8 cellular contexts compared by ENCODE assay signal in genomic region chrX:95318882-95319281, GRCh38.
DNase-seq lines count a peak whose midpoint lies in the region; ATAC-seq and TF ChIP-seq lines count a peak whose summit lies in the region.
"Had no signal": no experiment of that assay in that cellular context is flagged by ENCODE, and none has a peak within 500 bp of the region (broad histone marks: within the 10 kb centered on the region; RNA-seq: fewer than 3 reads in every experiment).

No MANE protein-coding gene starts in this region.

- no peak overlapping the region for H3K4me3 Mint-ChIP-seq in activated T-cell treated with anti-CD3 and anti-CD28 coated beads, Interleukin-2, amount 50 U/mL, for 24 hours

- no peaks in the 10 kb centered on the region for H3K79me2 ChIP-seq in SK-N-SH (ENCODE audit: insufficient read depth)

- H3K9me3 ChIP-seq in SK-N-SH: no peaks in the 10 kb centered on the region
- H3K9me3 ChIP-seq: thoracic aorta had no signal

- no peaks in the 10 kb centered on the region for H3K36me3 ChIP-seq in SK-N-SH (replicated peaks in 1 of 2; ENCODE audit: control insufficient read depth in 1 of 2, insufficient read depth in 2 of 2, low read length in 1 of 2)
- H3K36me3 ChIP-seq: thoracic aorta had no signal

- H3K27ac Mint-ChIP-seq in activated T-cell treated with anti-CD3 and anti-CD28 coated beads, Interleukin-2, amount 50 U/mL, for 24 hours: no peak overlapping the region

- H3K9me2 ChIP-seq in SK-N-SH: no peaks in the 10 kb centered on the region

- 0% methylated on average over 3 of the region's 4 CpGs for WGBS in SK-N-SH (ENCODE audit: low lambda C conversion rate)

- H2AFZ ChIP-seq in SK-N-SH (ENCODE audit: low read depth): no peak overlapping the region

- H3K27ac ChIP-seq in SK-N-SH (ENCODE audit: low read depth in 2 of 2, low read length in 1 of 2): no peak overlapping the region
- H3K27ac ChIP-seq: thoracic aorta had no signal

- H3K4me1 Mint-ChIP-seq in activated T-cell treated with anti-CD3 and anti-CD28 coated beads, Interleukin-2, amount 50 U/mL, for 24 hours (ENCODE audit: low read depth): no peaks in the 10 kb centered on the region

- no peak overlapping the region for H3K9ac ChIP-seq in SK-N-SH

- peaks cover 20% of the 10 kb centered on the region for H3K27me3 Mint-ChIP-seq in activated T-cell treated with anti-CD3 and anti-CD28 coated beads, Interleukin-2, amount 50 U/mL, for 24 hours

- H4K20me1 ChIP-seq in SK-N-SH (ENCODE audit: insufficient read depth): no peaks in the 10 kb centered on the region

- ATAC-seq in HG03342 (IDR thresholded peaks at IDR 0.05; ENCODE audit: unreplicated experiment): peak; percentile 94

- H3K4me1 ChIP-seq in SK-N-SH (ENCODE audit: control insufficient read depth in 1 of 2, insufficient read depth in 2 of 2, low read depth in 1 of 2, low read length in 1 of 2): no peaks in the 10 kb centered on the region

- H3F3A ChIP-seq in SK-N-SH (replicated peaks; ENCODE audit: insufficient read depth): no peaks in the 10 kb centered on the region

- no peaks in the 10 kb centered on the region for H3K36me3 Mint-ChIP-seq in activated T-cell treated with anti-CD3 and anti-CD28 coated beads, Interleukin-2, amount 50 U/mL, for 24 hours (ENCODE audit: low read depth)

- H3K27me3 ChIP-seq in SK-N-SH (ENCODE audit: insufficient read depth): no peaks in the 10 kb centered on the region

- no peak overlapping the region for H3K4me3 ChIP-seq in GM12875 (ENCODE audit: low read depth, low read length)
- no peak overlapping the region for H3K4me3 ChIP-seq in SK-N-SH (ENCODE audit: low read depth in 2 of 2, low read length in 1 of 2)
- H3K4me3 ChIP-seq: thoracic aorta had no signal

- DNase-seq in SK-N-SH: peak; percentile 31
- DNase-seq in lung microvascular endothelial cell (ENCODE audit: low read depth in 2 of 2): peak; percentile 1 to 15
- no peak for DNase-seq in activated T-cell treated with anti-CD3 and anti-CD28 coated beads, Interleukin-2, amount 50 U/mL, for 24 hours
- DNase-seq in KG1 (lab: John Stamatoyannopoulos, UW): no peak
- no peak for DNase-seq in stimulated activated naive CD4-positive, alpha-beta T cell (lab: John Stamatoyannopoulos, UW)

- H3K9me3 Mint-ChIP-seq in activated T-cell treated with anti-CD3 and anti-CD28 coated beads, Interleukin-2, amount 50 U/mL, for 24 hours: peaks cover 2% of the 10 kb centered on the region

- peak; percentile 42; the same call in 1 of the 2 replicates for TF ChIP-seq CTCF in GM12875 (IDR thresholded peaks at IDR 0.05; ENCODE audit: borderline replicate concordance, insufficient read depth, low read depth, low read length)
- peak; percentile 63 for TF ChIP-seq CTCF in SK-N-SH (IDR thresholded peaks at IDR 0.05)

- CTCF ChIA-PET in SK-N-SH (lab: Yijun Ruan, JAX): interaction anchor here (0.6 to 1.2 kb wide), 9 partner anchors 11 to 53 kb away, joined by 3 to 4 read pairs (median 3); no protein-coding TSS in a partner anchor

- TF ChIP-seq EP300 in SK-N-SH (IDR thresholded peaks at IDR 0.05; ENCODE audit: borderline replicate concordance in 1 of 2, low read depth in 1 of 2, low read length in 1 of 2): no peak

- POLR2A ChIA-PET in SK-N-SH (lab: Yijun Ruan, JAX): no interaction called here

- no peak overlapping the region for H3K4me2 ChIP-seq in SK-N-SH

- peak; percentile 33; the same call in 1 of the 2 replicates for TF ChIP-seq RAD21 in SK-N-SH (IDR thresholded peaks at IDR 0.05; ENCODE audit: low read length)

TF ChIP-seq in SK-N-SH, 30 proteins besides CTCF, POLR2A, EP300 and RAD21:
- TF ChIP-seq NRF1 (IDR thresholded peaks at IDR 0.05; ENCODE audit: low read depth, low read length) (no peak), GATA2 (CRISPR knock-in tag; IDR thresholded peaks at IDR 0.05) (no peak), NFIC (IDR thresholded peaks at IDR 0.05; ENCODE audit: borderline replicate concordance) (no peak), RXRA (IDR thresholded peaks at IDR 0.05; ENCODE audit: borderline replicate concordance, low read depth) (no peak), YY1 (IDR thresholded peaks at IDR 0.05; ENCODE audit: low read depth) (no peak), EZH2phosphoT487 (IDR thresholded peaks at IDR 0.05; ENCODE audit: borderline replicate concordance, low read depth) (no peak), SMC3 (IDR thresholded peaks at IDR 0.05; ENCODE audit: low read depth, low read length) (peak; percentile 22; the same call in 1 of the 2 replicates), SIN3A (IDR thresholded peaks at IDR 0.05; ENCODE audit: borderline replicate concordance, low read depth, low read length) (no peak)
- TF ChIP-seq, protein P1, sequence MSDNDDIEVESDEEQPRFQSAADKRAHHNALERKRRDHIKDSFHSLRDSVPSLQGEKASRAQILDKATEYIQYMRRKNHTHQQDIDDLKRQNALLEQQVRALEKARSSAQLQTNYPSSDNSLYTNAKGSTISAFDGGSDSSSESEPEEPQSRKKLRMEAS (IDR thresholded peaks at IDR 0.05; ENCODE audit: low read depth): no peak

Comparison
In these comparisons a context has a peak if more than half of its experiments do, and no peak if none do; other contexts are left out.
1. DNase-seq: peak in SK-N-SH (single experiment) and lung microvascular endothelial cell (2 of 2); none in activated T-cell treated with anti-CD3 and anti-CD28 coated beads, Interleukin-2, amount 50 U/mL, for 24 hours (single experiment), KG1 (single experiment) and stimulated activated naive CD4-positive, alpha-beta T cell (0 of 6).